16 cellular contexts compared by ENCODE assay signal in genomic region chr13:85725433-85725832, GRCh38.
"Had no signal": no experiment of that assay in that cellular context is flagged by ENCODE, and none has a peak within 500 bp of the region (broad histone marks: within the 10 kb centered on the region; RNA-seq: fewer than 3 reads in every experiment).

No MANE protein-coding gene starts in this region.

- DNase-seq: activated CD4-positive, alpha-beta T cell treated with anti-CD3 and anti-CD28 coated beads for 36 hours; activated CD8-positive, alpha-beta memory T cell treated with anti-CD3 and anti-CD28 coated beads, Interleukin-2, amount 50 U/mL, for 4 hours; activated CD8-positive, alpha-beta T cell treated with anti-CD3 and anti-CD28 coated beads for 36 hours; activated naive CD4-positive, alpha-beta T cell treated with Interleukin-2 at 50 U/mL for 16 hours; activated naive CD8-positive, alpha-beta T cell treated with anti-CD3 and anti-CD28 coated beads, Interleukin-2, amount 50 U/mL, for 24 hours; caudate nucleus; effector CD4-positive, alpha-beta T cell; heart right ventricle; left ventricle myocardium inferior; natural killer cell; right cardiac atrium; tibial artery; WERI-Rb-1 had no signal

- H3K4me3 Mint-ChIP-seq: activated CD4-positive, alpha-beta T cell treated with anti-CD3 and anti-CD28 coated beads for 36 hours; activated CD8-positive, alpha-beta T cell treated with anti-CD3 and anti-CD28 coated beads for 36 hours; activated naive CD8-positive, alpha-beta T cell treated with anti-CD3 and anti-CD28 coated beads, Interleukin-2, amount 50 U/mL, for 24 hours; activated T-helper 1 cell treated with anti-CD3 and anti-CD28 coated beads, Interleukin-12 subunit alpha, Interleukin-12 subunit beta, Interleukin-2, Interleukin-4 antibody, amounts not matched to agents 30 ng/mL and 10 ng/mL and 1 ng/mL, durations not matched to agents 14 hours and 24 hours and 36 hours; memory B cell; natural killer cell; stimulated activated memory B cell treated with anti-CD40 and anti-IgM and Interleukin-4, amounts not matched to agents 10 μg/mL and 1 μg/mL and 100 μg/mL, for 72 hours had no signal

- H3K9me3 Mint-ChIP-seq: activated CD8-positive, alpha-beta T cell treated with anti-CD3 and anti-CD28 coated beads for 36 hours; activated naive CD8-positive, alpha-beta T cell treated with anti-CD3 and anti-CD28 coated beads, Interleukin-2, amount 50 U/mL, for 24 hours; activated T-helper 1 cell treated with anti-CD3 and anti-CD28 coated beads, Interleukin-12 subunit alpha, Interleukin-12 subunit beta, Interleukin-2, Interleukin-4 antibody, amounts not matched to agents 30 ng/mL and 10 ng/mL and 1 ng/mL, durations not matched to agents 14 hours and 24 hours and 36 hours; memory B cell; stimulated activated memory B cell treated with anti-CD40 and anti-IgM and Interleukin-4, amounts not matched to agents 10 μg/mL and 1 μg/mL and 100 μg/mL, for 72 hours had no signal

- H3K4me1 Mint-ChIP-seq: activated CD4-positive, alpha-beta T cell treated with anti-CD3 and anti-CD28 coated beads for 36 hours; activated naive CD8-positive, alpha-beta T cell treated with anti-CD3 and anti-CD28 coated beads, Interleukin-2, amount 50 U/mL, for 24 hours; memory B cell; natural killer cell; stimulated activated memory B cell treated with anti-CD40 and anti-IgM and Interleukin-4, amounts not matched to agents 10 μg/mL and 1 μg/mL and 100 μg/mL, for 72 hours had no signal

- H3K36me3 Mint-ChIP-seq: memory B cell; natural killer cell; stimulated activated memory B cell treated with anti-CD40 and anti-IgM and Interleukin-4, amounts not matched to agents 10 μg/mL and 1 μg/mL and 100 μg/mL, for 72 hours had no signal

- H3K27ac Mint-ChIP-seq: activated CD4-positive, alpha-beta T cell treated with anti-CD3 and anti-CD28 coated beads for 36 hours; activated CD8-positive, alpha-beta T cell treated with anti-CD3 and anti-CD28 coated beads for 36 hours; activated naive CD8-positive, alpha-beta T cell treated with anti-CD3 and anti-CD28 coated beads, Interleukin-2, amount 50 U/mL, for 24 hours; activated T-helper 1 cell treated with anti-CD3 and anti-CD28 coated beads, Interleukin-12 subunit alpha, Interleukin-12 subunit beta, Interleukin-2, Interleukin-4 antibody, amounts not matched to agents 30 ng/mL and 10 ng/mL and 1 ng/mL, durations not matched to agents 14 hours and 24 hours and 36 hours; memory B cell; natural killer cell; stimulated activated memory B cell treated with anti-CD40 and anti-IgM and Interleukin-4, amounts not matched to agents 10 μg/mL and 1 μg/mL and 100 μg/mL, for 72 hours had no signal

- H3K27me3 Mint-ChIP-seq: activated CD4-positive, alpha-beta T cell treated with anti-CD3 and anti-CD28 coated beads for 36 hours; activated CD8-positive, alpha-beta T cell treated with anti-CD3 and anti-CD28 coated beads for 36 hours; activated naive CD8-positive, alpha-beta T cell treated with anti-CD3 and anti-CD28 coated beads, Interleukin-2, amount 50 U/mL, for 24 hours; memory B cell; stimulated activated memory B cell treated with anti-CD40 and anti-IgM and Interleukin-4, amounts not matched to agents 10 μg/mL and 1 μg/mL and 100 μg/mL, for 72 hours had no signal

- ATAC-seq: activated CD4-positive, alpha-beta T cell treated with anti-CD3 and anti-CD28 coated beads for 36 hours; activated CD8-positive, alpha-beta T cell treated with anti-CD3 and anti-CD28 coated beads for 36 hours; activated naive CD8-positive, alpha-beta T cell treated with anti-CD3 and anti-CD28 coated beads, Interleukin-2, amount 50 U/mL, for 24 hours; heart right ventricle; natural killer cell; right cardiac atrium; stimulated activated memory B cell treated with anti-CD40 and anti-IgM and Interleukin-4, amounts not matched to agents 10 μg/mL and 1 μg/mL and 100 μg/mL, for 72 hours had no signal
